ENCODE assay signal across 1 cellular context in genomic region chr5:73380710-73381586, GRCh38.
TF ChIP-seq lines count a peak whose summit lies in the region.

No MANE protein-coding gene starts in this region.

TF ChIP-seq in GM23338, 12 proteins besides CTCF, POLR2A, EP300 and RAD21 (continued from another document):
- TF ChIP-seq ZNF462 (CRISPR knock-in tag; IDR thresholded peaks at IDR 0.05) (no peak), REST (IDR thresholded peaks at IDR 0.05; ENCODE audit: unreplicated experiment) (no peak), NANOG (IDR thresholded peaks at IDR 0.05; ENCODE audit: borderline replicate concordance) (no peak), CREB1 (CRISPR knock-in tag; IDR thresholded peaks at IDR 0.05; ENCODE audit: low read depth) (no peak)
